Comparison of ENCODE assay signal across 8 cellular contexts in the genomic region with DNA sequence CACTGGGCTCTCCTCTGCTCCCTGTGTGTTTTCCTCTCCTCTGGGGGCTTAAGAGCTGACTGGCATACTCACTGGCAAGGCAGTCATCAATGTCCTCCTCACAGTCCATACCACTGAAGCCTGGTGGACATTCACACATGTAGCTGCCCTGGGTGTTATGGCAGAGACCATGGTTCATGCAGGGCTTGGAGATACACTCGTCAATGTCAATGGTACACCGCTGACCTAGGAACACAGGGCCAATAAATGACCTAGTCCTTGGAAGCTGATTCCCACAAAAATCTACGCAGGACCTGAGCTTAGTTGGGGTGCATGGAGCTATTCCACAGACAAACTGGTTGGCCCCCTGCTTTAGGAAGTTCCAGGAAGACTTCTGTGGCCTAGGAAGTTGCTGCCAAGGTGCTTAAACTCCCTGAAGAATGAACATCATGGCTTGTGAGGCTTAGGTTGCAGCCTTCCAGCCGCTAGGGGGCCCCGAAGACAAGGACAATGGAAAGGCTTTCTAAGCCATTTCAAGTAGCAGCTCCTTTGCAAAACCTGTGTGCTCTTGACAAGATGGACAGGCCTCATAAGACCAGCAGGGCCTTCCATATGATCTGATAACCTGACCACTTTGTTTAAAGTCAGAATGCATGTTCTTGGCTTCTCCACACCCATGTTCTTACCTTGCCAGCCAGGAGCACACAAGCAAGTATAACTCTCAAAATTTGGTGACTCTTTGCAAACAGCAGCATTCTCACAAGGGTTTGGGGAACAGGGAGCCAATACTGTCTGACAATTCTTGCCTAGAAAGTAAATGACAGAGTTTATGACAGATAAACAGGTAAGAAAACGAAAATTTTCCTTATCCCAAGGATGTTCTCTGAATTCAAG. TPM values are rescaled to one million over a fixed set of nuclear protein-coding genes. Genes with fewer than 3 reads are reported as not detected.
DNase-seq lines count a peak whose midpoint lies in the region; ATAC-seq and TF ChIP-seq lines count a peak whose summit lies in the region.

No MANE protein-coding gene starts in this region.

- intact Hi-C loops in left ventricle myocardium inferior (cut with micrococcal nuclease): no loop called here

- H3K9me3 ChIP-seq in left ventricle myocardium inferior (replicated peaks): no peaks in the 10 kb centered on the region

- H3K4me1 ChIP-seq in left ventricle myocardium inferior: peaks cover 18% of the 10 kb centered on the region

- peak; percentile 77 for DNase-seq in COR-L47 (lab: John Stamatoyannopoulos, UW)
- DNase-seq in GOT3 (lab: John Stamatoyannopoulos, UW): peak; percentile 2
- peak; percentile 70 to 88 (median 87) for DNase-seq in NCI-H1417 (lab: John Stamatoyannopoulos, UW)
- DNase-seq in SW 1271 (lab: John Stamatoyannopoulos, UW): peak; percentile 28 to 42
- peak; percentile 34 for DNase-seq in activated naive CD8-positive, alpha-beta T cell treated with anti-CD3 and anti-CD28 coated beads, Interleukin-2, amount 50 U/mL, for 16 hours (ENCODE audit: low read depth, low spot score)
- DNase-seq in left ventricle myocardium inferior: peak; percentile 80
- peak; percentile 65 for DNase-seq in retina

- ATAC-seq in HG02840 (IDR thresholded peaks at IDR 0.05; ENCODE audit: low FRiP score, unreplicated experiment): no peak

- H3K4me3 ChIP-seq in left ventricle myocardium inferior: no peak overlapping the region

- H3K27ac ChIP-seq in left ventricle myocardium inferior (replicated peaks): no peak overlapping the region

- peak; percentile 86 for TF ChIP-seq CTCF in left ventricle myocardium inferior (IDR thresholded peaks at IDR 0.05; ENCODE audit: borderline replicate concordance)

- H3K36me3 ChIP-seq in left ventricle myocardium inferior: peaks cover 35% of the 10 kb centered on the region

- no peaks in the 10 kb centered on the region for H3K27me3 ChIP-seq in left ventricle myocardium inferior (ENCODE audit: low read depth)

RNA-seq across cellular contexts. Expression of a gene that starts 52.3 kb away (rescaled TPM):
- not detected for total RNA-seq in left ventricle myocardium inferior

Comparison
In these comparisons a context has a peak if more than half of its experiments do, and no peak if none do; other contexts are left out.
1. DNase-seq: peak in every context shown above with its lines; median percentile 87 in NCI-H1417; 80 in left ventricle myocardium inferior; 77 in COR-L47; 65 in retina; 35 in SW 1271; 34 in activated naive CD8-positive, alpha-beta T cell treated with anti-CD3 and anti-CD28 coated beads, Interleukin-2, amount 50 U/mL, for 16 hours; 2 in GOT3.